In the genomic region with DNA sequence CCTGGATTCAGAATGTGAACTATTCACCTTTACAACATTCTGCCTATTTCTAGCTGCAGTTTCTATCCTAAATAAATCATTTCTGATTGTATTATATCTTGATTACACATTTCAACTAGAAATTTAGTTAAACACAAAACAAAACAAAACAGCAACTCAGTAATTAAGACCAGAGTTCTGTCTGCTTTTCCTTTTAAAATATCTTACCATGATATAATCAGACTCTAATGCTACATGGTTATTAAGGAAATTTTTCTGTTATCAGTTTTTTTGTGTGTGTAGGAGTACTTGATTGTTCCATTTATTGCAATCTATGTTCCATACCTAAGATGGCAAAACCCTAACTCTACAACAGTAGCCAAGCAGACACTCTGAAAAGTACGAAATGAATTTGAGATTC, we compare ENCODE assay signal across 35 cellular contexts.
A peak's percentile ranks its signal among the peaks of the same experiment; 100 is the strongest.
DNase-seq lines count a peak whose midpoint lies in the region; ATAC-seq, FAIRE-seq and TF ChIP-seq lines count a peak whose summit lies in the region.
"Had no signal": no experiment of that assay in that cellular context is flagged by ENCODE, and none has a peak within 500 bp of the region (broad histone marks: within the 10 kb centered on the region; RNA-seq: fewer than 3 reads in every experiment).

No MANE protein-coding gene starts in this region.

- no peak overlapping the region for H3K4me3 ChIP-seq in OCI-LY1 (ENCODE audit: low read depth, low read length, poor library complexity, severe bottlenecking)
- H3K4me3 ChIP-seq in SK-N-SH (ENCODE audit: low read depth in 2 of 2, low read length in 1 of 2) = no peak overlapping the region
- H3K4me3 ChIP-seq: A549; BLaER1; BLaER1 treated with 17β-estradiol and CSF1 and Interleukin-3, amounts not matched to agents 10 nM and 100 nM had no signal

- H3K36me3 ChIP-seq in OCI-LY1 (ENCODE audit: insufficient read depth, low read length) = peaks cover 93% of the 10 kb centered on the region
- H3K36me3 ChIP-seq in SK-N-SH (replicated peaks in 1 of 2; ENCODE audit: control insufficient read depth in 1 of 2, insufficient read depth in 2 of 2, low read length in 1 of 2) = no peaks in the 10 kb centered on the region
- H3K36me3 ChIP-seq: BE2C, BLaER1 had no signal

- peak; percentile 65 for FAIRE-seq in endometrium (lab: Jason Lieb, UNC)
- FAIRE-seq: A204.1, A549, D721Med had no signal

- peak overlapping the region; percentile 42 for H3K27ac ChIP-seq in OCI-LY1 (ENCODE audit: low read depth, low read length, poor library complexity, severe bottlenecking)
- peak overlapping the region in 1 of 2 experiments; percentile 74; a peak in 2 of 4 replicates for H3K27ac ChIP-seq in SK-N-SH (ENCODE audit: low read depth in 2 of 2, low read length in 1 of 2)
- H3K27ac ChIP-seq: 22Rv1; A549; BLaER1; BLaER1 treated with 17β-estradiol and CSF1 and Interleukin-3, amounts not matched to agents 10 nM and 100 nM; C4-2B had no signal

- no peak overlapping the region for H3K9ac ChIP-seq in OCI-LY1 (ENCODE audit: low read length)
- H3K9ac ChIP-seq in SK-N-SH = no peak overlapping the region
- H3K9ac ChIP-seq: BLaER1; BLaER1 treated with 17β-estradiol and CSF1 and Interleukin-3, amounts not matched to agents 10 nM and 100 nM had no signal

- H3K4me1 ChIP-seq in OCI-LY1 (ENCODE audit: insufficient read depth, low read length, severe bottlenecking) (peaks cover 40% of the 10 kb centered on the region), SK-N-SH (ENCODE audit: control insufficient read depth in 1 of 2, insufficient read depth in 2 of 2, low read depth in 1 of 2, low read length in 1 of 2) (peaks cover 0 to 4% of the 10 kb centered on the region in 2 experiments; a peak in 2 of 4 replicates)
- H3K4me1 ChIP-seq: A549; BLaER1; BLaER1 treated with 17β-estradiol and CSF1 and Interleukin-3, amounts not matched to agents 10 nM and 100 nM; Caco-2 had no signal

- H3K9me3 ChIP-seq in OCI-LY1 (ENCODE audit: low read length) (no peaks in the 10 kb centered on the region), SK-N-SH (no peaks in the 10 kb centered on the region)
- H3K9me3 ChIP-seq: A549, BE2C, Caco-2 had no signal

- H3K9me2 ChIP-seq in OCI-LY1 (ENCODE audit: low read depth, low read length) (no peaks in the 10 kb centered on the region), SK-N-SH (no peaks in the 10 kb centered on the region)

- H3K4me2 ChIP-seq in OCI-LY1 (ENCODE audit: low read length) (no peak overlapping the region), SK-N-SH (no peak overlapping the region)
- H3K4me2 ChIP-seq: A549; BLaER1; BLaER1 treated with 17β-estradiol and CSF1 and Interleukin-3, amounts not matched to agents 10 nM and 100 nM had no signal

- TF ChIP-seq CTCF in OCI-LY1 (IDR thresholded peaks at IDR 0.05; ENCODE audit: low read length) = no peak
- TF ChIP-seq CTCF in SK-N-SH (IDR thresholded peaks at IDR 0.05) = no peak

- POLR2A ChIA-PET in SK-N-SH (lab: Yijun Ruan, JAX) = no interaction called here

- H3K79me2 ChIP-seq in OCI-LY1 (ENCODE audit: insufficient read depth, low read length) (peaks cover 87% of the 10 kb centered on the region), SK-N-SH (ENCODE audit: insufficient read depth) (no peaks in the 10 kb centered on the region)

- WGBS in SK-N-SH (ENCODE audit: low lambda C conversion rate) = 28% methylated on average over 1 of the region's 1 CpG

- CTCF ChIA-PET in SK-N-SH (lab: Yijun Ruan, JAX) = interaction anchor here (0.5 kb wide), 1 partner anchor 35 kb away, joined by 3 read pairs; no protein-coding TSS in a partner anchor

- peak in 1 of 2 experiments; percentile 80; a peak in 2 of 4 replicates for TF ChIP-seq EP300 in SK-N-SH (IDR thresholded peaks at IDR 0.05; ENCODE audit: borderline replicate concordance in 1 of 2, low read depth in 1 of 2, low read length in 1 of 2)

- H4K20me1 ChIP-seq in OCI-LY1 (ENCODE audit: insufficient read depth, low read length) (no peaks in the 10 kb centered on the region), SK-N-SH (ENCODE audit: insufficient read depth) (no peaks in the 10 kb centered on the region)
- H4K20me1 ChIP-seq: BLaER1; BLaER1 treated with 17β-estradiol and CSF1 and Interleukin-3, amounts not matched to agents 10 nM and 100 nM had no signal

- DNase-seq in SK-N-SH (peak; percentile 8), DMS153 treated with DMSO at 0.1 percent for 48 hours (lab: John Stamatoyannopoulos, UW; ENCODE audit: unreplicated experiment) (no peak), mesenteric fat pad (ENCODE audit: low spot score) (no peak)
- DNase-seq: 8988T; ACHN; AML-193; BE2C; C1 segment of cervical spinal cord; Caco-2; Calu3; CD4-positive, alpha-beta memory T cell; CD4-positive, alpha-beta T cell; CD4-positive, CD25-positive, alpha-beta regulatory T cell; CD8-positive, alpha-beta memory T cell; CD8-positive, alpha-beta T cell; COR-L47; DMS 273 treated with DMSO at 0.1 percent for 48 hours; DMS153; DMS53; DMS79; DMS79 treated with DMSO at 0.1 percent for 48 hours; DND-41; EL had no signal

- H3K27me3 ChIP-seq in OCI-LY1 (ENCODE audit: insufficient read depth, low read length) (no peaks in the 10 kb centered on the region), SK-N-SH (ENCODE audit: insufficient read depth) (no peaks in the 10 kb centered on the region)
- H3K27me3 ChIP-seq: BE2C; BLaER1; BLaER1 treated with 17β-estradiol and CSF1 and Interleukin-3, amounts not matched to agents 10 nM and 100 nM had no signal

- no peaks in the 10 kb centered on the region for H3F3A ChIP-seq in OCI-LY1 (ENCODE audit: insufficient read depth, low read length)
- H3F3A ChIP-seq in SK-N-SH (replicated peaks; ENCODE audit: insufficient read depth) = no peaks in the 10 kb centered on the region

- H2AFZ ChIP-seq in OCI-LY1 (ENCODE audit: low read length) (no peak overlapping the region), SK-N-SH (ENCODE audit: low read depth) (no peak overlapping the region)

- no peak for TF ChIP-seq RAD21 in SK-N-SH (IDR thresholded peaks at IDR 0.05; ENCODE audit: low read length)

- no peak; the same call in 2 of the 3 replicates for ATAC-seq in SK-N-SH treated with all-trans-retinoic acid at 6 μM for 48 hours
- ATAC-seq in HG03025 (IDR thresholded peaks at IDR 0.05; ENCODE audit: low FRiP score, unreplicated experiment) = no peak
- ATAC-seq in HG03469 (IDR thresholded peaks at IDR 0.05; ENCODE audit: unreplicated experiment) = no peak
- ATAC-seq: A549; CD8-positive, alpha-beta T cell had no signal

TF ChIP-seq in SK-N-SH, 30 proteins besides CTCF, POLR2A, EP300 and RAD21 (continues in another document):
- TF ChIP-seq NFIC (IDR thresholded peaks at IDR 0.05; ENCODE audit: borderline replicate concordance) (no peak), SMC3 (IDR thresholded peaks at IDR 0.05; ENCODE audit: low read depth, low read length) (no peak), MEF2A (IDR thresholded peaks at IDR 0.05; ENCODE audit: borderline replicate concordance, low read depth) (no peak), GATA2 (CRISPR knock-in tag; IDR thresholded peaks at IDR 0.05) (peak; percentile 64), YY1 (IDR thresholded peaks at IDR 0.05; ENCODE audit: low read depth) (no peak), POLR2AphosphoS5 (IDR thresholded peaks at IDR 0.05; ENCODE audit: low read depth, low read length) (no peak), FOXJ3 (CRISPR knock-in tag; IDR thresholded peaks at IDR 0.05) (no peak), TEAD4 (IDR thresholded peaks at IDR 0.05; ENCODE audit: borderline replicate concordance, insufficient read depth) (0 out of 2 replicates have a peak, but pooled peaks have one; percentile 21), RFX5 (IDR thresholded peaks at IDR 0.05; ENCODE audit: low read length) (no peak), PBX3 (IDR thresholded peaks at IDR 0.05) (no peak), RCOR1 (IDR thresholded peaks at IDR 0.05; ENCODE audit: low read length) (peak; percentile 16; the same call in 1 of the 2 replicates)

TF ChIP-seq in SK-N-SH treated with all-trans-retinoic acid at 6 μM for 48 hours, 23 proteins besides CTCF, POLR2A, EP300 and RAD21 (continues in another document):
- TF ChIP-seq, protein P1, sequence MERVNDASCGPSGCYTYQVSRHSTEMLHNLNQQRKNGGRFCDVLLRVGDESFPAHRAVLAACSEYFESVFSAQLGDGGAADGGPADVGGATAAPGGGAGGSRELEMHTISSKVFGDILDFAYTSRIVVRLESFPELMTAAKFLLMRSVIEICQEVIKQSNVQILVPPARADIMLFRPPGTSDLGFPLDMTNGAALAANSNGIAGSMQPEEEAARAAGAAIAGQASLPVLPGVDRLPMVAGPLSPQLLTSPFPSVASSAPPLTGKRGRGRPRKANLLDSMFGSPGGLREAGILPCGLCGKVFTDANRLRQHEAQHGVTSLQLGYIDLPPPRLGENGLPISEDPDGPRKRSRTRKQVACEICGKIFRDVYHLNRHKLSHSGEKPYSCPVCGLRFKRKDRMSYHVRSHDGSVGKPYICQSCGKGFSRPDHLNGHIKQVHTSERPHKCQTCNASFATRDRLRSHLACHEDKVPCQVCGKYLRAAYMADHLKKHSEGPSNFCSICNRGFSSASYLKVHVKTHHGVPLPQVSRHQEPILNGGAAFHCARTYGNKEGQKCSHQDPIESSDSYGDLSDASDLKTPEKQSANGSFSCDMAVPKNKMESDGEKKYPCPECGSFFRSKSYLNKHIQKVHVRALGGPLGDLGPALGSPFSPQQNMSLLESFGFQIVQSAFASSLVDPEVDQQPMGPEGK (CRISPR knock-in tag; IDR thresholded peaks at IDR 0.05; ENCODE audit: borderline replicate concordance) = no peak
- TF ChIP-seq ZNF8 (CRISPR knock-in tag; IDR thresholded peaks at IDR 0.05) = no peak
- TF ChIP-seq RARB (CRISPR knock-in tag; IDR thresholded peaks at IDR 0.05) = no peak
- TF ChIP-seq CREB5 (CRISPR knock-in tag; IDR thresholded peaks at IDR 0.05; ENCODE audit: low read depth) = 0 out of 2 replicates have a peak, but pooled peaks have one; percentile 36
- no peak; the same call in 1 of the 2 replicates for TF ChIP-seq GLIS3 (CRISPR knock-in tag; IDR thresholded peaks at IDR 0.05)
- no peak for TF ChIP-seq TOX (CRISPR knock-in tag; IDR thresholded peaks at IDR 0.05; ENCODE audit: borderline replicate concordance)
